In genomic region chr6:159729598-159729997, GRCh38 we compare ENCODE assay signal across 1 cellular context.
TF ChIP-seq lines count a peak whose summit lies in the region.

No MANE protein-coding gene starts in this region.

TF ChIP-seq in SK-N-SH treated with all-trans-retinoic acid at 6 μM for 48 hours, 23 proteins besides CTCF, POLR2A, EP300 and RAD21 (continued from another document):
- TF ChIP-seq, protein P1, sequence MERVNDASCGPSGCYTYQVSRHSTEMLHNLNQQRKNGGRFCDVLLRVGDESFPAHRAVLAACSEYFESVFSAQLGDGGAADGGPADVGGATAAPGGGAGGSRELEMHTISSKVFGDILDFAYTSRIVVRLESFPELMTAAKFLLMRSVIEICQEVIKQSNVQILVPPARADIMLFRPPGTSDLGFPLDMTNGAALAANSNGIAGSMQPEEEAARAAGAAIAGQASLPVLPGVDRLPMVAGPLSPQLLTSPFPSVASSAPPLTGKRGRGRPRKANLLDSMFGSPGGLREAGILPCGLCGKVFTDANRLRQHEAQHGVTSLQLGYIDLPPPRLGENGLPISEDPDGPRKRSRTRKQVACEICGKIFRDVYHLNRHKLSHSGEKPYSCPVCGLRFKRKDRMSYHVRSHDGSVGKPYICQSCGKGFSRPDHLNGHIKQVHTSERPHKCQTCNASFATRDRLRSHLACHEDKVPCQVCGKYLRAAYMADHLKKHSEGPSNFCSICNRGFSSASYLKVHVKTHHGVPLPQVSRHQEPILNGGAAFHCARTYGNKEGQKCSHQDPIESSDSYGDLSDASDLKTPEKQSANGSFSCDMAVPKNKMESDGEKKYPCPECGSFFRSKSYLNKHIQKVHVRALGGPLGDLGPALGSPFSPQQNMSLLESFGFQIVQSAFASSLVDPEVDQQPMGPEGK (CRISPR knock-in tag; IDR thresholded peaks at IDR 0.05; ENCODE audit: borderline replicate concordance), result no peak
- TF ChIP-seq, protein P2, sequence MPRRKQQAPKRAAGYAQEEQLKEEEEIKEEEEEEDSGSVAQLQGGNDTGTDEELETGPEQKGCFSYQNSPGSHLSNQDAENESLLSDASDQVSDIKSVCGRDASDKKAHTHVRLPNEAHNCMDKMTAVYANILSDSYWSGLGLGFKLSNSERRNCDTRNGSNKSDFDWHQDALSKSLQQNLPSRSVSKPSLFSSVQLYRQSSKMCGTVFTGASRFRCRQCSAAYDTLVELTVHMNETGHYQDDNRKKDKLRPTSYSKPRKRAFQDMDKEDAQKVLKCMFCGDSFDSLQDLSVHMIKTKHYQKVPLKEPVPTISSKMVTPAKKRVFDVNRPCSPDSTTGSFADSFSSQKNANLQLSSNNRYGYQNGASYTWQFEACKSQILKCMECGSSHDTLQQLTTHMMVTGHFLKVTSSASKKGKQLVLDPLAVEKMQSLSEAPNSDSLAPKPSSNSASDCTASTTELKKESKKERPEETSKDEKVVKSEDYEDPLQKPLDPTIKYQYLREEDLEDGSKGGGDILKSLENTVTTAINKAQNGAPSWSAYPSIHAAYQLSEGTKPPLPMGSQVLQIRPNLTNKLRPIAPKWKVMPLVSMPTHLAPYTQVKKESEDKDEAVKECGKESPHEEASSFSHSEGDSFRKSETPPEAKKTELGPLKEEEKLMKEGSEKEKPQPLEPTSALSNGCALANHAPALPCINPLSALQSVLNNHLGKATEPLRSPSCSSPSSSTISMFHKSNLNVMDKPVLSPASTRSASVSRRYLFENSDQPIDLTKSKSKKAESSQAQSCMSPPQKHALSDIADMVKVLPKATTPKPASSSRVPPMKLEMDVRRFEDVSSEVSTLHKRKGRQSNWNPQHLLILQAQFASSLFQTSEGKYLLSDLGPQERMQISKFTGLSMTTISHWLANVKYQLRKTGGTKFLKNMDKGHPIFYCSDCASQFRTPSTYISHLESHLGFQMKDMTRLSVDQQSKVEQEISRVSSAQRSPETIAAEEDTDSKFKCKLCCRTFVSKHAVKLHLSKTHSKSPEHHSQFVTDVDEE (CRISPR knock-in tag; IDR thresholded peaks at IDR 0.05), result no peak
- TF ChIP-seq ZC3H10 (CRISPR knock-in tag; IDR thresholded peaks at IDR 0.05), result no peak
- no peak for TF ChIP-seq ZFP3 (CRISPR knock-in tag; IDR thresholded peaks at IDR 0.05)
- TF ChIP-seq ESRRG (CRISPR knock-in tag; IDR thresholded peaks at IDR 0.05), result no peak
- TF ChIP-seq ZFP30 (CRISPR knock-in tag; IDR thresholded peaks at IDR 0.05), result no peak
- TF ChIP-seq PPARA (CRISPR knock-in tag; IDR thresholded peaks at IDR 0.05; ENCODE audit: borderline replicate concordance), result no peak
- TF ChIP-seq ZNF70 (CRISPR knock-in tag; IDR thresholded peaks at IDR 0.05), result no peak
- TF ChIP-seq OSR1 (CRISPR knock-in tag; IDR thresholded peaks at IDR 0.05), result no peak
